ENCODE assay signal across 2 cellular contexts in the genomic region with DNA sequence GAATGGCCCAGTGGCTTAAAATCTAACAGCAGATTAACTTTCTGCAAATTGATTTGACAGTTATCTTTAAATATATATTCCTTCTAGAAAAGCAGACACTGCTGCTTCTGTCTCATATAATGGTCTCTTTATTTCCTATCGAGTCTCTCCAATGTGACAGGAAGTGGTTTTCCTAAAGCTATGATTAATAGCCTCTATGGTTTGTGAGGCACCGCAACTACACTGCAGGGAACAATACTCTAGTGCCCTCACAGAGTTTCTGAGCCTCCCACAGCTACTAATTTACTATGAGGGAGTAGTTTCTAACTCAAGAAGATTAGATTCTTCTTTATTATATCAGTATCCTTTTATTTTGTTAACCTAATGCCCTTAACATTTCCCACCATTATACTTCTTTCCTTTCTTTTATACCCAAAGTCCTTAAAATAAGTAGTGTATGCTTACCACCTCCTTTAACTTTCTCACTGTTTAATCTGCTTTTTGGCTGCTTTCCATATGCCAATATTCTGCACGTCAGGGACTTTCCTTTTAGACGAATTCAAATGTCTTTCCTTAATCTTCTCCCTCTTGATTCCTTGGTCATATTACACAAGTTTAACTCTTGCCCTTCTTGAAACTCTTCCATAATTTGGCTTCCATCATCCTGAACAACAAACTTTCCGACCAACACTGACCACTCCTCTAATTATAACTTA.
TF ChIP-seq lines count a peak whose summit lies in the region.

No MANE protein-coding gene starts in this region.

TF ChIP-seq in endothelial cell of umbilical vein, 7 proteins besides CTCF, POLR2A, EP300 and RAD21:
- TF ChIP-seq MYC (IDR thresholded peaks at IDR 0.05; ENCODE audit: low read depth, low read length) (no peak), MAX (IDR thresholded peaks at IDR 0.05; ENCODE audit: insufficient read depth, insufficient read length) (no peak), POLR2AphosphoS5 (IDR thresholded peaks at IDR 0.05; ENCODE audit: insufficient read depth, low read depth, low read length) (no peak), EZH2 (IDR thresholded peaks at IDR 0.05; ENCODE audit: borderline replicate concordance, low read depth, low read length, severe bottlenecking) (no peak), FOS (IDR thresholded peaks at IDR 0.05; ENCODE audit: borderline replicate concordance, insufficient read depth, low read length) (no peak), GATA2 (IDR thresholded peaks at IDR 0.05; ENCODE audit: insufficient read depth, insufficient read length, low read depth, low read length) (no peak), JUN (IDR thresholded peaks at IDR 0.05; ENCODE audit: borderline replicate concordance, insufficient read depth, insufficient read length, low read depth) (no peak)

TF ChIP-seq in GM23338, 12 proteins besides CTCF, POLR2A, EP300 and RAD21:
- TF ChIP-seq CREB1 (CRISPR knock-in tag; IDR thresholded peaks at IDR 0.05; ENCODE audit: low read depth): no peak
- no peak for TF ChIP-seq POLR2AphosphoS5 (IDR thresholded peaks at IDR 0.05; ENCODE audit: low read depth)
- TF ChIP-seq STAT1 (IDR thresholded peaks at IDR 0.05; ENCODE audit: unreplicated experiment): no peak
- TF ChIP-seq, protein P1, sequence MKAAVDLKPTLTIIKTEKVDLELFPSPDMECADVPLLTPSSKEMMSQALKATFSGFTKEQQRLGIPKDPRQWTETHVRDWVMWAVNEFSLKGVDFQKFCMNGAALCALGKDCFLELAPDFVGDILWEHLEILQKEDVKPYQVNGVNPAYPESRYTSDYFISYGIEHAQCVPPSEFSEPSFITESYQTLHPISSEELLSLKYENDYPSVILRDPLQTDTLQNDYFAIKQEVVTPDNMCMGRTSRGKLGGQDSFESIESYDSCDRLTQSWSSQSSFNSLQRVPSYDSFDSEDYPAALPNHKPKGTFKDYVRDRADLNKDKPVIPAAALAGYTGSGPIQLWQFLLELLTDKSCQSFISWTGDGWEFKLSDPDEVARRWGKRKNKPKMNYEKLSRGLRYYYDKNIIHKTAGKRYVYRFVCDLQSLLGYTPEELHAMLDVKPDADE (IDR thresholded peaks at IDR 0.05): no peak
- TF ChIP-seq ZNF462 (CRISPR knock-in tag; IDR thresholded peaks at IDR 0.05): no peak
- no peak for TF ChIP-seq ZNF331 (CRISPR knock-in tag; IDR thresholded peaks at IDR 0.05; ENCODE audit: low read depth)
- no peak for TF ChIP-seq EZH2phosphoT487 (IDR thresholded peaks at IDR 0.05; ENCODE audit: unreplicated experiment)
- no peak for TF ChIP-seq EZH2 (IDR thresholded peaks at IDR 0.05; ENCODE audit: low read depth, unreplicated experiment)
- TF ChIP-seq NANOG (IDR thresholded peaks at IDR 0.05; ENCODE audit: borderline replicate concordance): no peak
- TF ChIP-seq, protein P2, sequence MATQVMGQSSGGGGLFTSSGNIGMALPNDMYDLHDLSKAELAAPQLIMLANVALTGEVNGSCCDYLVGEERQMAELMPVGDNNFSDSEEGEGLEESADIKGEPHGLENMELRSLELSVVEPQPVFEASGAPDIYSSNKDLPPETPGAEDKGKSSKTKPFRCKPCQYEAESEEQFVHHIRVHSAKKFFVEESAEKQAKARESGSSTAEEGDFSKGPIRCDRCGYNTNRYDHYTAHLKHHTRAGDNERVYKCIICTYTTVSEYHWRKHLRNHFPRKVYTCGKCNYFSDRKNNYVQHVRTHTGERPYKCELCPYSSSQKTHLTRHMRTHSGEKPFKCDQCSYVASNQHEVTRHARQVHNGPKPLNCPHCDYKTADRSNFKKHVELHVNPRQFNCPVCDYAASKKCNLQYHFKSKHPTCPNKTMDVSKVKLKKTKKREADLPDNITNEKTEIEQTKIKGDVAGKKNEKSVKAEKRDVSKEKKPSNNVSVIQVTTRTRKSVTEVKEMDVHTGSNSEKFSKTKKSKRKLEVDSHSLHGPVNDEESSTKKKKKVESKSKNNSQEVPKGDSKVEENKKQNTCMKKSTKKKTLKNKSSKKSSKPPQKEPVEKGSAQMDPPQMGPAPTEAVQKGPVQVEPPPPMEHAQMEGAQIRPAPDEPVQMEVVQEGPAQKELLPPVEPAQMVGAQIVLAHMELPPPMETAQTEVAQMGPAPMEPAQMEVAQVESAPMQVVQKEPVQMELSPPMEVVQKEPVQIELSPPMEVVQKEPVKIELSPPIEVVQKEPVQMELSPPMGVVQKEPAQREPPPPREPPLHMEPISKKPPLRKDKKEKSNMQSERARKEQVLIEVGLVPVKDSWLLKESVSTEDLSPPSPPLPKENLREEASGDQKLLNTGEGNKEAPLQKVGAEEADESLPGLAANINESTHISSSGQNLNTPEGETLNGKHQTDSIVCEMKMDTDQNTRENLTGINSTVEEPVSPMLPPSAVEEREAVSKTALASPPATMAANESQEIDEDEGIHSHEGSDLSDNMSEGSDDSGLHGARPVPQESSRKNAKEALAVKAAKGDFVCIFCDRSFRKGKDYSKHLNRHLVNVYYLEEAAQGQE (IDR thresholded peaks at IDR 0.05; ENCODE audit: unreplicated experiment): no peak
- TF ChIP-seq JUNB (IDR thresholded peaks at IDR 0.05; ENCODE audit: unreplicated experiment): no peak
